In the genomic region with DNA sequence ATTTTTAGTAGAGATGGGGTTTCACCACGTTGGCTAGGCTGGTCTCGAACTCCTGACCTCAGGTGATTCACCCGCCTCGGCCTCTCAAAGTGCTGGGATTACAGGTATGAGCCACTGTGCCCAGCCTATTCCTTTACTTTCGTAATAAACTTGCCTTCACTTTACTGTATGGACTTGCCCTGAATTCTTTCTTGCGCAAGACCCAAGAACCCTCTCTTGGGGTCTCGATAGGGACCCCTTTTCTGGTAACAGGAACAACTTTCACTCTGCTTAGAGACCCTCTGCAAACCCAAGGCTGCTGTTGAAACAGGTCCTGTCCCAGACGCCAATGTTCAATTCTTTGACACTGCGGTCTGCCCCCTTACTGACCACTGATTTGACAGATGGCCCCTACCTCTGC, we compare ENCODE assay signal across 8 cellular contexts. TPM values are rescaled to one million over a fixed set of nuclear protein-coding genes. Genes with fewer than 3 reads are reported as not detected.
"Had no signal": no experiment of that assay in that cellular context is flagged by ENCODE, and none has a peak within 500 bp of the region (broad histone marks: within the 10 kb centered on the region; RNA-seq: fewer than 3 reads in every experiment).

No MANE protein-coding gene starts in this region.

RNA-seq across cellular contexts. Expression of gene ADRA1D, which starts 29.7 kb away (rescaled TPM):
- total RNA-seq: OCI-LY7; PC-9; Peyer's patch; SJCRH30; SJSA1; SK-MEL-5; T-cell; T-helper 1 cell treated with Interleukin-12 subunit alpha and Interleukin-12 subunit beta and Interleukin-4 antibody, amounts not matched to agents 30 ng/mL and 1 ng/mL, for 36 hours had no signal
